Comparison of ENCODE assay signal across 8 cellular contexts in genomic region chr10:102502029-102502336, GRCh38. TPM values are rescaled to one million over a fixed set of nuclear protein-coding genes. Genes with fewer than 3 reads are reported as not detected.
DNase-seq lines count a peak whose midpoint lies in the region; ATAC-seq and TF ChIP-seq lines count a peak whose summit lies in the region.

No MANE protein-coding gene starts in this region.

- 2% methylated on average over 12 of the region's 19 CpGs for WGBS in right lobe of liver (ENCODE audit: insufficient coverage, low coverage, low lambda C conversion rate, missing lambda C conversion rate)

- H3K36me3 ChIP-seq in right lobe of liver, result no peaks in the 10 kb centered on the region

- H3K4me3 ChIP-seq in right lobe of liver, result peak overlapping the region; percentile 89 to 93 (median 92)

- DNase-seq in CD1c-positive myeloid dendritic cell (ENCODE audit: extremely low spot score) (peak; percentile 99), NCI-H748 treated with DMSO at 0.1 percent for 48 hours (lab: John Stamatoyannopoulos, UW) (peak; percentile 96), ecto neural progenitor cell (ENCODE audit: low spot score) (peak; percentile 99), right lobe of liver (peak; percentile 99 to 100 (median 100))
- peak; percentile 97 to 98 for DNase-seq in activated CD4-positive, alpha-beta T cell treated with anti-CD3 and anti-CD28 coated beads, Interleukin-2, amount 50 U/mL, for 4 hours
- DNase-seq in stimulated activated CD4-positive, alpha-beta T cell treated with anti-CD3 and anti-CD28 coated beads, Interleukin-4, amount 100 ng/mL, for 24 hours, result peak; percentile 99

- no peak for TF ChIP-seq CTCF in right lobe of liver (IDR thresholded peaks at IDR 0.05)

- intact Hi-C loops in right lobe of liver (cut with DNase I), result loop anchor here (10.0 kb wide), 1 partner anchor 83 kb away; no protein-coding TSS in a partner anchor

- TF ChIP-seq POLR2A in right lobe of liver (IDR thresholded peaks at IDR 0.05), result no peak

- peak; percentile 66 for ATAC-seq in GM19452 (IDR thresholded peaks at IDR 0.05; ENCODE audit: unreplicated experiment)
- ATAC-seq in HG03565 (IDR thresholded peaks at IDR 0.05; ENCODE audit: unreplicated experiment), result peak; percentile 53
- peak; percentile 76 to 85 (median 80) for ATAC-seq in right lobe of liver

- H3K27ac ChIP-seq in right lobe of liver, result peak overlapping the region; percentile 52 to 83 (median 74)

- no peaks in the 10 kb centered on the region for H3K9me3 ChIP-seq in right lobe of liver

- peaks cover 0 to 20% (median 7%) of the 10 kb centered on the region in 4 donors for H3K4me1 ChIP-seq in right lobe of liver

- no peaks in the 10 kb centered on the region for H3K27me3 ChIP-seq in right lobe of liver

RNA-seq across cellular contexts. Expression of gene ACTR1A, which starts 0.5 kb away (rescaled TPM):
- total RNA-seq in right lobe of liver, result 10 to 100 TPM; 25.6 to 47.9 (median 31.3) TPM

RNA-seq across cellular contexts. Expression of gene SUFU, which starts 1.8 kb away (rescaled TPM):
- total RNA-seq in right lobe of liver, result 1 to 10 TPM; 4.2 to 6.2 (median 5.1) TPM

RNA-seq across cellular contexts. Expression of gene C10orf95, which starts 50.6 kb away (rescaled TPM):
- not detected for total RNA-seq in right lobe of liver

Comparison
In these comparisons a context has a peak if more than half of its experiments do, and no peak if none do; other contexts are left out.
1. Peak in every context shown above with its lines: DNase-seq, ATAC-seq, H3K4me3 ChIP-seq and H3K27ac ChIP-seq.